Comparison of ENCODE assay signal across 7 cellular contexts in genomic region chrX:23849241-23849640, GRCh38. TPM values are rescaled to one million over a fixed set of nuclear protein-coding genes. Genes with fewer than 3 reads are reported as not detected.
"Had no signal": no experiment of that assay in that cellular context is flagged by ENCODE, and none has a peak within 500 bp of the region (broad histone marks: within the 10 kb centered on the region; RNA-seq: fewer than 3 reads in every experiment).

No MANE protein-coding gene starts in this region.

- DNase-seq: IMR-90, KBM-7, KG1 had no signal

- ATAC-seq: HepG2 had no signal

- FAIRE-seq: HepG2 had no signal

- H3K27ac ChIP-seq: HL-60 had no signal

RNA-seq across cellular contexts. Expression of gene CXorf58, which starts 58.6 kb away (rescaled TPM):
- total RNA-seq: HepG2, HT-29, HT1080, IMR-90 had no signal
- polyA plus RNA-seq: HepG2, IMR-90 had no signal
